8 cellular contexts compared by ENCODE assay signal in the genomic region with DNA sequence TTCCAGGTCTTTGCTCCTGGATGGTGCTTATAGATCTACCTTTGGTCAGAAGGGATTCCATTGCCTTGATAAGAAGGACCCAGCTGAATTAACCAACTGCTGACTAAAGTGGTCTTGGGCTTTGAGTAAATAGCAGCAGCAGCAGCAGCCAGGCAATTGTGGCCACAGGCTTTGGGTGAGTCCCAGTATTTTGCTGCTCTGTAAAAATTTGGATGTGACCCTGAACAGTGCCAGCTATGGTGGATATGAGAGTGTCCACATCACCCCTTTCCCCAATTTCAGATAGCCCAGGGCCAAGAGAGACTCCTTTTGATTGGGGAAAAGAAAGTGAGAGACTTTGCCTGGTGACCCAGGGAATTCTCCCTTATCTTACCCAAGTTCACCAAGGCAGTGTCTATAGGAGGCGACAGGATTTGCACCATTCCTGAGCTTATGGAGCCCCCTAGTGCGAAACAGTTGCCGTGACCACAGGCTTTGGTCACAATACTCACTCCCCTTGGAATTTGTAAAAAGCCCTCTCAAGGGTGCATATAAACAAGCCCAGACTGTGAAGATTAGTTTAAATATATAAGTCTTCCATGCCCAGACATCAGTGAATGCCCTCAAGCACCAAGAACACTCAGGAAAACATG.
DNase-seq lines count a peak whose midpoint lies in the region; ATAC-seq lines count a peak whose summit lies in the region.

No MANE protein-coding gene starts in this region.

- CTCF ChIA-PET in activated CD4-positive, alpha-beta T cell treated with anti-CD3 and anti-CD28 coated beads, Interleukin-2, amount 10 ng/mL, durations not matched to agents 7 days and 5 days (lab: Charles Lee): interaction anchor here (0.6 to 0.7 kb wide), 2 partner anchors 577 to 785 kb away, joined by 3 to 4 read pairs; no protein-coding TSS in a partner anchor

- POLR2A ChIA-PET in activated CD4-positive, alpha-beta T cell treated with anti-CD3 and anti-CD28 coated beads, Interleukin-2, amount 10 ng/mL, durations not matched to agents 7 days and 5 days (lab: Charles Lee): no interaction called here

- peaks cover 17% of the 10 kb centered on the region for H3K4me1 Mint-ChIP-seq in activated CD4-positive, alpha-beta T cell treated with anti-CD3 and anti-CD28 coated beads, Interleukin-2, amount 10 ng/mL, durations not matched to agents 7 days and 5 days

- no peak overlapping the region for H3K4me3 Mint-ChIP-seq in activated CD4-positive, alpha-beta T cell treated with anti-CD3 and anti-CD28 coated beads, Interleukin-2, amount 10 ng/mL, durations not matched to agents 7 days and 5 days

- no peaks in the 10 kb centered on the region for H3K9me3 Mint-ChIP-seq in activated CD4-positive, alpha-beta T cell treated with anti-CD3 and anti-CD28 coated beads, Interleukin-2, amount 10 ng/mL, durations not matched to agents 7 days and 5 days

- H3K36me3 Mint-ChIP-seq in activated CD4-positive, alpha-beta T cell treated with anti-CD3 and anti-CD28 coated beads, Interleukin-2, amount 10 ng/mL, durations not matched to agents 7 days and 5 days (ENCODE audit: low read depth): peaks cover 2% of the 10 kb centered on the region

- DNase-seq in DMS53 (lab: John Stamatoyannopoulos, UW): peak; percentile 70
- peak; percentile 52 for DNase-seq in LHCN-M2 (ENCODE audit: low read depth)
- peak; percentile 29 for DNase-seq in activated CD4-positive, alpha-beta T cell treated with anti-CD3 and anti-CD28 coated beads, Interleukin-2, amount 10 ng/mL, durations not matched to agents 7 days and 5 days
- DNase-seq in midbrain (lab: John Stamatoyannopoulos, UW): peak; percentile 10
- no peak for DNase-seq in OCI-M2 (lab: John Stamatoyannopoulos, UW; ENCODE audit: unreplicated experiment)
- no peak for DNase-seq in T1000 (lab: John Stamatoyannopoulos, UW)

- peak; percentile 88 for ATAC-seq in GM19463 (IDR thresholded peaks at IDR 0.05; ENCODE audit: unreplicated experiment)
- ATAC-seq in HG03521 (IDR thresholded peaks at IDR 0.05; ENCODE audit: unreplicated experiment): no peak

- no peaks in the 10 kb centered on the region for H3K27me3 Mint-ChIP-seq in activated CD4-positive, alpha-beta T cell treated with anti-CD3 and anti-CD28 coated beads, Interleukin-2, amount 10 ng/mL, durations not matched to agents 7 days and 5 days

- no peak overlapping the region for H3K27ac Mint-ChIP-seq in activated CD4-positive, alpha-beta T cell treated with anti-CD3 and anti-CD28 coated beads, Interleukin-2, amount 10 ng/mL, durations not matched to agents 7 days and 5 days

Comparison
In these comparisons a context has a peak if more than half of its experiments do, and no peak if none do; other contexts are left out.
1. DNase-seq: peak in DMS53 (single experiment), LHCN-M2 (single experiment), activated CD4-positive, alpha-beta T cell treated with anti-CD3 and anti-CD28 coated beads, Interleukin-2, amount 10 ng/mL, durations not matched to agents 7 days and 5 days (single experiment) and midbrain (single experiment); none in OCI-M2 (single experiment) and T1000 (single experiment).